1 cellular context compared by ENCODE assay signal in the genomic region with DNA sequence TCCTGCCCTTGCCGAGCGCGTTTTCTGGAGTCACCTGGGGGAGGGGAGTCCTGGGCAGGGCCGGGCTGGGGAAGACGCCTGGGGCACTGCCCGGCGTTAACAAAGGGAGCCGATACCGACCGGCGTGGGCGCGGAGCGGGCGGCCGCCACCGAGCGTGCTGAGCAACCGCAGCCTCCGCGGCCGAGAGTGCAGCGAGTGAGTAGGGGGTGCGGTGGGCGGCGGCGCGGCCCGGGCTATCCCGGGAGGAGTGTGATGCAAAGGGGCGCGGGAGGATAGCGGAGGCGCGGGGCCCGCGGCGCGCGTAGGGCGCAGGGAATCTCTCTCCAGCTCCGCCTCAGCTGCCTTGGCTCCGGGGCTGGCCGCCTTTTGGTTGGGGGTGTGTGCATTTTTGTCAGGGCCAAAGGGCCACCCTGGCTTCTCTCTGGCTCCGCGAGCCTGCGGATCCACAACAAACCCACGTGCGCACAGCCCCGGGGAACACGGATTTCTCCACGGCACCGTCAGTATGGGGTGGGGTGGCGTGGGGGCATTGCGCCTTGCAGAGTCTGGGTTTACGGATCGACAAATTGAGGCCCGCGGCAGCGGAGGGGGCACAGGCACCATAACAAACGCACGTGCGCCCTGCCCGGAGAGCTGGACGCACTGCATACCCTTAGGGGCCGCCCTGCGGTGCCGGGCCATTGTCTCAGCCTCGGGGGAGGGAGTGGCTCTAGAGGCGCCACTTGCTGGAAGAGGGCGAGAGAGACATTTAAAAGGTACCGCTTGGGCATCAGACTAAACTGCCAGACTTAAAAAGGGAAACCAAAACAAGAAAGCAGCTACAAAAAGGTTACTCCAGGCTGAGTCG.
A peak's percentile ranks its signal among the peaks of the same experiment; 100 is the strongest.
TF ChIP-seq lines count a peak whose summit lies in the region.

No MANE protein-coding gene starts in this region.

TF ChIP-seq in neural cell, 6 proteins besides CTCF, POLR2A, EP300 and RAD21 (continued from another document):
- peak; percentile 13 for TF ChIP-seq TAF1 (IDR thresholded peaks at IDR 0.05; ENCODE audit: low read depth)
